1 cellular context compared by ENCODE assay signal in genomic region chr1:166273618-166274017, GRCh38.
TF ChIP-seq lines count a peak whose summit lies in the region.

No MANE protein-coding gene starts in this region.

TF ChIP-seq in SK-N-SH, 30 proteins besides CTCF, POLR2A, EP300 and RAD21 (continued from another document):
- TF ChIP-seq USF2 (IDR thresholded peaks at IDR 0.05; ENCODE audit: borderline replicate concordance, low read depth, low read length) (no peak), FOXJ3 (CRISPR knock-in tag; IDR thresholded peaks at IDR 0.05) (peak; percentile 81), RCOR1 (IDR thresholded peaks at IDR 0.05; ENCODE audit: low read length) (peak; percentile 95), FOXM1 (IDR thresholded peaks at IDR 0.05; ENCODE audit: low read depth) (no peak), FOSL2 (IDR thresholded peaks at IDR 0.05; ENCODE audit: borderline replicate concordance, low read depth) (no peak)
